Comparison of ENCODE assay signal across 31 cellular contexts in genomic region chr18:79631761-79632446, GRCh38. TPM values are rescaled to one million over a fixed set of nuclear protein-coding genes. Genes with fewer than 3 reads are reported as not detected.
DNase-seq lines count a peak whose midpoint lies in the region; ATAC-seq and FAIRE-seq lines count a peak whose summit lies in the region.
"Had no signal": no experiment of that assay in that cellular context is flagged by ENCODE, and none has a peak within 500 bp of the region (broad histone marks: within the 10 kb centered on the region; RNA-seq: fewer than 3 reads in every experiment).

No MANE protein-coding gene starts in this region.

- H3K36me3 Mint-ChIP-seq in activated T-helper 17 cell treated with anti-CD3 and anti-CD28 coated beads, Interleukin-2, amount 50 U/mL, for 72 hours (ENCODE audit: low read depth): no peaks in the 10 kb centered on the region
- no peaks in the 10 kb centered on the region for H3K36me3 Mint-ChIP-seq in natural killer cell treated with Interleukin-12 subunit alpha and Interleukin-12 subunit beta and Interleukin-15 and Interleukin-18, amount 100 ng/mL, for 72 hours
- H3K36me3 Mint-ChIP-seq: activated naive CD4-positive, alpha-beta T cell treated with anti-CD3 and anti-CD28 coated beads, Interleukin-2, amount 50 U/mL, for 24 hours had no signal

- H3K27ac Mint-ChIP-seq in activated T-helper 17 cell treated with anti-CD3 and anti-CD28 coated beads, Interleukin-2, amount 50 U/mL, for 72 hours: no peak overlapping the region
- H3K27ac Mint-ChIP-seq in natural killer cell treated with Interleukin-12 subunit alpha and Interleukin-12 subunit beta and Interleukin-15 and Interleukin-18, amount 100 ng/mL, for 72 hours: peak overlapping the region; percentile 20 to 22
- H3K27ac Mint-ChIP-seq in stimulated activated naive CD8-positive, alpha-beta T cell treated with anti-CD3 and anti-CD28 coated beads, Interleukin-15, amount 100 ng/mL, for 72 hours: no peak overlapping the region
- H3K27ac Mint-ChIP-seq: CD4-positive, alpha-beta T cell; progenitor cell of endocrine pancreas; T-helper 1 cell treated with Interleukin-12 subunit alpha and Interleukin-12 subunit beta and Interleukin-4 antibody, amounts not matched to agents 30 μg/mL and 1 μg/mL, for 36 hours had no signal

- no peaks in the 10 kb centered on the region for H3K9me3 Mint-ChIP-seq in activated T-helper 17 cell treated with anti-CD3 and anti-CD28 coated beads, Interleukin-2, amount 50 U/mL, for 72 hours
- H3K9me3 Mint-ChIP-seq in natural killer cell treated with Interleukin-12 subunit alpha and Interleukin-12 subunit beta and Interleukin-15 and Interleukin-18, amount 100 ng/mL, for 72 hours: peaks cover 13% of the 10 kb centered on the region
- H3K9me3 Mint-ChIP-seq in stimulated activated naive CD8-positive, alpha-beta T cell treated with anti-CD3 and anti-CD28 coated beads, Interleukin-15, amount 100 ng/mL, for 72 hours: peaks cover 10 to 11% of the 10 kb centered on the region in 2 donors
- H3K9me3 Mint-ChIP-seq: activated naive CD4-positive, alpha-beta T cell treated with anti-CD3 and anti-CD28 coated beads, Interleukin-2, amount 50 U/mL, for 24 hours had no signal

- no peak overlapping the region for H3K4me3 Mint-ChIP-seq in activated T-helper 17 cell treated with anti-CD3 and anti-CD28 coated beads, Interleukin-2, amount 50 U/mL, for 72 hours
- peak overlapping the region; percentile 13 for H3K4me3 Mint-ChIP-seq in natural killer cell treated with Interleukin-12 subunit alpha and Interleukin-12 subunit beta and Interleukin-15 and Interleukin-18, amount 100 ng/mL, for 72 hours
- H3K4me3 Mint-ChIP-seq in stimulated activated naive CD8-positive, alpha-beta T cell treated with anti-CD3 and anti-CD28 coated beads, Interleukin-15, amount 100 ng/mL, for 72 hours: no peak overlapping the region
- H3K4me3 Mint-ChIP-seq: activated naive CD4-positive, alpha-beta T cell treated with anti-CD3 and anti-CD28 coated beads, Interleukin-2, amount 50 U/mL, for 24 hours; CD4-positive, alpha-beta T cell; T-helper 1 cell treated with Interleukin-12 subunit alpha and Interleukin-12 subunit beta and Interleukin-4 antibody, amounts not matched to agents 30 μg/mL and 1 μg/mL, for 36 hours had no signal

- FAIRE-seq in RCC 7860 (lab: Jason Lieb, UNC): no peak
- FAIRE-seq: A549, colon, D721Med had no signal

- ATAC-seq in activated T-helper 17 cell treated with anti-CD3 and anti-CD28 coated beads, Interleukin-2, amount 50 U/mL, for 72 hours (replicated peaks): peak; percentile 72
- ATAC-seq in natural killer cell treated with Interleukin-12 subunit alpha and Interleukin-12 subunit beta and Interleukin-15 and Interleukin-18, amount 100 ng/mL, for 72 hours: peak; percentile 71 to 74
- peak; percentile 24 for ATAC-seq in stimulated activated naive CD8-positive, alpha-beta T cell treated with anti-CD3 and anti-CD28 coated beads, Interleukin-15, amount 100 ng/mL, for 72 hours
- no peak for ATAC-seq in HG03135 (IDR thresholded peaks at IDR 0.05; ENCODE audit: unreplicated experiment)
- ATAC-seq: A549, left lung, Right ventricle myocardium inferior, SK-N-SH treated with all-trans-retinoic acid at 6 μM for 48 hours had no signal

- H3K27me3 Mint-ChIP-seq in activated T-helper 17 cell treated with anti-CD3 and anti-CD28 coated beads, Interleukin-2, amount 50 U/mL, for 72 hours: no peaks in the 10 kb centered on the region
- peaks cover 14 to 17% of the 10 kb centered on the region in 2 donors for H3K27me3 Mint-ChIP-seq in natural killer cell treated with Interleukin-12 subunit alpha and Interleukin-12 subunit beta and Interleukin-15 and Interleukin-18, amount 100 ng/mL, for 72 hours
- H3K27me3 Mint-ChIP-seq in stimulated activated naive CD8-positive, alpha-beta T cell treated with anti-CD3 and anti-CD28 coated beads, Interleukin-15, amount 100 ng/mL, for 72 hours: peaks cover 9% of the 10 kb centered on the region

- no peaks in the 10 kb centered on the region for H3K4me1 Mint-ChIP-seq in activated T-helper 17 cell treated with anti-CD3 and anti-CD28 coated beads, Interleukin-2, amount 50 U/mL, for 72 hours
- H3K4me1 Mint-ChIP-seq in natural killer cell treated with Interleukin-12 subunit alpha and Interleukin-12 subunit beta and Interleukin-15 and Interleukin-18, amount 100 ng/mL, for 72 hours (ENCODE audit: low read depth in 2 of 2): peaks cover 21 to 25% of the 10 kb centered on the region in 2 donors
- H3K4me1 Mint-ChIP-seq in stimulated activated naive CD8-positive, alpha-beta T cell treated with anti-CD3 and anti-CD28 coated beads, Interleukin-15, amount 100 ng/mL, for 72 hours: no peaks in the 10 kb centered on the region
- H3K4me1 Mint-ChIP-seq: activated naive CD4-positive, alpha-beta T cell treated with anti-CD3 and anti-CD28 coated beads, Interleukin-2, amount 50 U/mL, for 24 hours had no signal

- peak; percentile 42 for DNase-seq in activated CD8-positive, alpha-beta memory T cell treated with anti-CD3 and anti-CD28 coated beads, Interleukin-2, amount 50 U/mL, for 48 hours
- no peak for DNase-seq in activated CD8-positive, alpha-beta memory T cell treated with anti-CD3 and anti-CD28 coated beads, Interleukin-2, amount 50 U/mL, for 4 hours
- no peak for DNase-seq in natural killer cell treated with Interleukin-12 subunit alpha and Interleukin-12 subunit beta and Interleukin-15 and Interleukin-18, amount 100 ng/mL, for 72 hours (ENCODE audit: low spot score)
- DNase-seq in stimulated activated naive CD8-positive, alpha-beta T cell treated with anti-CD3 and anti-CD28 coated beads, Interleukin-15, amount 100 ng/mL, for 72 hours: no peak
- DNase-seq in T1000 (lab: John Stamatoyannopoulos, UW) (no peak), RCC 7860 (ENCODE audit: low spot score) (no peak)
- DNase-seq: AML-193; aorta; CD4-positive, alpha-beta T cell; DND-41; GM23248; Karpas-422; left lung; mesendoderm; NCI-H1436; NCI-H2081 treated with DMSO at 0.1 percent for 48 hours; NCI-H345; NCI-H69; PC-9; right lobe of liver; stimulated activated CD4-positive, alpha-beta T cell treated with anti-CD3 and anti-CD28 coated beads, Interleukin-4, amount 100 ng/mL, for 1 hour had no signal

RNA-seq across cellular contexts. Expression of gene CTDP1, which starts 47.7 kb away (rescaled TPM):
- total RNA-seq in activated T-helper 17 cell treated with anti-CD3 and anti-CD28 coated beads, Interleukin-2, amount 50 U/mL, for 72 hours: 10 to 100 TPM; 38.8 to 48.5 TPM
- total RNA-seq in natural killer cell treated with Interleukin-12 subunit alpha and Interleukin-12 subunit beta and Interleukin-15 and Interleukin-18, amount 100 ng/mL, for 72 hours: 10 to 100 TPM; 36.6 to 45.3 TPM

Comparison
In these comparisons a context has a peak if more than half of its experiments do, and no peak if none do; other contexts are left out.
1. H3K27ac Mint-ChIP-seq: peak in natural killer cell treated with Interleukin-12 subunit alpha and Interleukin-12 subunit beta and Interleukin-15 and Interleukin-18, amount 100 ng/mL, for 72 hours (2 of 2); none in activated T-helper 17 cell treated with anti-CD3 and anti-CD28 coated beads, Interleukin-2, amount 50 U/mL, for 72 hours (single experiment) and stimulated activated naive CD8-positive, alpha-beta T cell treated with anti-CD3 and anti-CD28 coated beads, Interleukin-15, amount 100 ng/mL, for 72 hours (0 of 2).